24 cellular contexts compared by ENCODE assay signal in genomic region chr1:228818928-228819632, GRCh38.
DNase-seq lines count a peak whose midpoint lies in the region; ATAC-seq, FAIRE-seq and TF ChIP-seq lines count a peak whose summit lies in the region.
"Had no signal": no experiment of that assay in that cellular context is flagged by ENCODE, and none has a peak within 500 bp of the region (broad histone marks: within the 10 kb centered on the region; RNA-seq: fewer than 3 reads in every experiment).

No MANE protein-coding gene starts in this region.

- no peak overlapping the region for H3K4me2 ChIP-seq in K562 (ENCODE audit: insufficient read depth, low read length)
- H3K4me2 ChIP-seq: A549, GM23338 had no signal

- H3K27ac ChIP-seq in K562 (ENCODE audit: extremely low read depth, low read depth, low read length) (no peak overlapping the region), esophagus muscularis mucosa (replicated peaks in 1 of 4) (no peak overlapping the region), upper lobe of right lung (no peak overlapping the region)
- H3K27ac ChIP-seq: A549; BLaER1 treated with 17β-estradiol and CSF1 and Interleukin-3, amounts not matched to agents 10 nM and 100 nM had no signal

- in situ Hi-C loops in K562 (cut with MboI) = no loop called here

- no peak for TF ChIP-seq RAD21 in K562 (CRISPR knock-in tag; conservative IDR thresholded peaks at IDR 0.05 in 1 of 2, IDR thresholded peaks at IDR 0.05 in 1 of 2)

- intact Hi-C loops in K562 (cut with micrococcal nuclease) (no loop called here), esophagus muscularis mucosa (cut with DNase I) (no loop called here), upper lobe of right lung (cut with DNase I) (no loop called here)

- H4K20me1 ChIP-seq in K562 (replicated peaks; ENCODE audit: control insufficient read depth, insufficient read depth, low read length) = no peaks in the 10 kb centered on the region
- H4K20me1 ChIP-seq: BLaER1 treated with 17β-estradiol and CSF1 and Interleukin-3, amounts not matched to agents 10 nM and 100 nM had no signal

- no TSS peak for BruUV-seq in K562 (replicated peaks; lab: Mats Ljungman, UMichigan)

- ATAC-seq in K562 (no peak), upper lobe of right lung (peak; percentile 62)
- ATAC-seq: GM23338, HCT116 had no signal

- H2AFZ ChIP-seq in K562 (ENCODE audit: low read depth, low read length) = no peak overlapping the region
- H2AFZ ChIP-seq: GM23338 had no signal

- DNase-seq in CD1c-positive myeloid dendritic cell (ENCODE audit: extremely low spot score) (peak; percentile 79), K562 (ENCODE audit: extremely low read depth in 1 of 4, low spot score in 3 of 4) (no peak), esophagus muscularis mucosa (ENCODE audit: extremely low spot score) (peak; percentile 88), upper lobe of right lung (no peak), NCI-H774 (lab: John Stamatoyannopoulos, UW) (no peak), NOMO-1 (lab: John Stamatoyannopoulos, UW; ENCODE audit: unreplicated experiment in 2 of 2) (no peak)
- DNase-seq in activated CD4-positive, alpha-beta T cell treated with anti-CD3 and anti-CD28 coated beads for 48 hours = no peak
- DNase-seq: 8988T; ACHN; AML-193; BE2C; Calu3; CD4-positive, alpha-beta memory T cell; COR-L47; DMS53; DMS79 treated with DMSO at 0.1 percent for 48 hours; GF-D8; H9 had no signal

- H3K79me2 ChIP-seq in K562 (ENCODE audit: control insufficient read depth, insufficient read depth, low read length) = no peaks in the 10 kb centered on the region

- POLR2A ChIA-PET in K562 (lab: Yijun Ruan, JAX) = interaction anchor here (1.1 kb wide), 1 partner anchor 19 kb away, joined by 4 read pairs; no protein-coding TSS in a partner anchor

- peak; percentile 29 for FAIRE-seq in K562 (lab: Jason Lieb, UNC)
- FAIRE-seq: GM12891, GM18507 had no signal

- H3K4me3 ChIP-seq in K562 = no peak overlapping the region
- no peak overlapping the region for H3K4me3 ChIP-seq in esophagus muscularis mucosa
- H3K4me3 ChIP-seq in upper lobe of right lung = no peak overlapping the region
- H3K4me3 ChIP-seq: A549; BLaER1 treated with 17β-estradiol and CSF1 and Interleukin-3, amounts not matched to agents 10 nM and 100 nM; GM23338 had no signal

- H3K36me3 ChIP-seq in K562 (ENCODE audit: control insufficient read depth, insufficient read depth, low read length) = no peaks in the 10 kb centered on the region
- no peaks in the 10 kb centered on the region for H3K36me3 ChIP-seq in esophagus muscularis mucosa
- no peaks in the 10 kb centered on the region for H3K36me3 ChIP-seq in upper lobe of right lung
- H3K36me3 ChIP-seq: BE2C; BLaER1 treated with 17β-estradiol and CSF1 and Interleukin-3, amounts not matched to agents 10 nM and 100 nM had no signal

- 2% methylated on average over 6 of the region's 6 CpGs for WGBS in K562 (ENCODE audit: insufficient coverage, low coverage, missing lambda C conversion rate)
- WGBS in esophagus muscularis mucosa = 89% methylated on average over 6 of the region's 6 CpGs

- no peak for TF ChIP-seq EP300 in K562 (IDR thresholded peaks at IDR 0.05; ENCODE audit: low read length)
- no peak for TF ChIP-seq EP300 in esophagus muscularis mucosa (IDR thresholded peaks at IDR 0.05)

- TF ChIP-seq POLR2A in K562 (conservative IDR thresholded peaks at IDR 0.05) (no peak), esophagus muscularis mucosa (IDR thresholded peaks at IDR 0.05; ENCODE audit: low read depth) (no peak)

- H3K9me3 ChIP-seq in K562 (replicated peaks; ENCODE audit: control insufficient read depth, insufficient read depth, low read depth, low read length) (no peaks in the 10 kb centered on the region), esophagus muscularis mucosa (no peaks in the 10 kb centered on the region), upper lobe of right lung (no peaks in the 10 kb centered on the region)
- H3K9me3 ChIP-seq: A549, BE2C had no signal

- CTCF ChIA-PET in K562 (lab: Yijun Ruan, JAX; ENCODE audit: low intra/inter-chr PET ratio) = no interaction called here

- TF ChIP-seq CTCF in K562 (IDR thresholded peaks at IDR 0.05 in 2 of 3, conservative IDR thresholded peaks at IDR 0.05 in 1 of 3; ENCODE audit: insufficient read depth in 2 of 3, low read depth in 1 of 3, low read length in 3 of 3) (no peak), esophagus muscularis mucosa (IDR thresholded peaks at IDR 0.05) (no peak), upper lobe of right lung (IDR thresholded peaks at IDR 0.05) (no peak)

- H3K27me3 ChIP-seq in K562 (ENCODE audit: control insufficient read depth in 2 of 2, insufficient read depth in 2 of 2, low read length in 2 of 2) (peaks cover 0 to 5% of the 10 kb centered on the region in 2 experiments; a peak in 1 of 5 replicates), esophagus muscularis mucosa (no peaks in the 10 kb centered on the region), upper lobe of right lung (no peaks in the 10 kb centered on the region)
- H3K27me3 ChIP-seq: BE2C; BLaER1 treated with 17β-estradiol and CSF1 and Interleukin-3, amounts not matched to agents 10 nM and 100 nM had no signal

- no peak overlapping the region for H3K9ac ChIP-seq in K562 (ENCODE audit: insufficient read depth in 1 of 2, low read depth in 2 of 2, low read length in 2 of 2)
- H3K9ac ChIP-seq: BLaER1 treated with 17β-estradiol and CSF1 and Interleukin-3, amounts not matched to agents 10 nM and 100 nM had no signal

- H3K9me1 ChIP-seq in K562 (ENCODE audit: control insufficient read depth, insufficient read depth, low read length) = no peaks in the 10 kb centered on the region

- H3K4me1 ChIP-seq in K562 (replicated peaks in 1 of 2; ENCODE audit: control insufficient read depth in 2 of 2, insufficient read depth in 2 of 2, low read length in 2 of 2) = no peaks in the 10 kb centered on the region
- H3K4me1 ChIP-seq in esophagus muscularis mucosa = peaks cover 0 to 7% (median 6%) of the 10 kb centered on the region in 4 donors
- H3K4me1 ChIP-seq in upper lobe of right lung = no peaks in the 10 kb centered on the region
- H3K4me1 ChIP-seq: A549 had no signal

TF ChIP-seq in K562, 482 proteins besides CTCF, POLR2A, EP300 and RAD21:
- no peak for TF ChIP-seq TFAP4 (CRISPR knock-in tag; IDR thresholded peaks at IDR 0.05; ENCODE audit: borderline replicate concordance)
- TF ChIP-seq KHSRP (IDR thresholded peaks at IDR 0.05) = no peak
TF ChIP-seq in K562: peak in this region for 0.

Comparison
In these comparisons a context has a peak if more than half of its experiments do, and no peak if none do; other contexts are left out.
1. DNase-seq: peak in CD1c-positive myeloid dendritic cell (single experiment) and esophagus muscularis mucosa (single experiment); none in K562 (0 of 4), upper lobe of right lung (single experiment), NCI-H774 (single experiment), NOMO-1 (0 of 2) and activated CD4-positive, alpha-beta T cell treated with anti-CD3 and anti-CD28 coated beads for 48 hours (single experiment).